1 cellular context compared by ENCODE assay signal in the genomic region with DNA sequence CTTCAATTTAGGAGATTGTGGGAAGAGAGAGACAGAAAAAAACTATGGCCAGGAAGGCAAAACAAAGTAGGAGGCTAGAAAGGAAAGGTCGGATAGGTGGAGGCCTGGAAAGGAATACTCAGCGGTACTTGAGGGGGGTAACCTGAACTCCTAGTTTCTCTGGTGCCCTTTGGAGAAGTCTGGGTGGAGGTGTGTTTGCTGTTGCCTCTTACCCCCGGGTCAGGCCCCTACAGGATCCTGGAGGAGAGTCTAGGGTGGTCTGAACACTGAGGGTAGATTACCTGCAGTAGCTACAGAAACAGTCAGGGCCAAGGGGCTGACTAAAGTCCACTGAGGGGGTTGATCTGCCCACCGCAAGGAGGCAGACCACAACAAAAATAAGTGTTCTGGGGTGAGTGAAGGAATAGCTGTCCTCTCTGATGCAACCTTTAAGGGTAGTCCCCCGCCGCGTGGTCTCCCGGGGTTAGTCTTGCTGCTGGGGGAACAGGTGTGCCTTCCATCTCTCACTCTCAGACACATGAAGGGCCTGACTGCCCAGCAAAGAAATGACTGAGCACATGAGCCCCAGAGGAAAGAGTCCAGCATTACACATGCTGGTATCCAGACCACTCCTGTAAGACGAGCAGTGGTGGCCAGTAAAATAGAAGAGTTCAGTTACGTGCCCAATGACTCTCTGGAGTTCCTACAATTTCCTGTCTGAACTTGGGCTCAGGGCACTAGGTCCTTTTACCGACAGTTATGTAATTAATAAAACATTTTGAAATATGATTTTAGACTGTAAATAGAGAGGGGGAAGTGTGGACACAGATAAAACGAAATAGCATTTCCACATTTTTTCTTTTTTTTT.
TF ChIP-seq lines count a peak whose summit lies in the region.

No MANE protein-coding gene starts in this region.

TF ChIP-seq in HCT116, 20 proteins besides CTCF, POLR2A, EP300 and RAD21 (continued from another document):
- no peak for TF ChIP-seq EZH2phosphoT487 (IDR thresholded peaks at IDR 0.05; ENCODE audit: borderline replicate concordance)
- TF ChIP-seq, protein P1, sequence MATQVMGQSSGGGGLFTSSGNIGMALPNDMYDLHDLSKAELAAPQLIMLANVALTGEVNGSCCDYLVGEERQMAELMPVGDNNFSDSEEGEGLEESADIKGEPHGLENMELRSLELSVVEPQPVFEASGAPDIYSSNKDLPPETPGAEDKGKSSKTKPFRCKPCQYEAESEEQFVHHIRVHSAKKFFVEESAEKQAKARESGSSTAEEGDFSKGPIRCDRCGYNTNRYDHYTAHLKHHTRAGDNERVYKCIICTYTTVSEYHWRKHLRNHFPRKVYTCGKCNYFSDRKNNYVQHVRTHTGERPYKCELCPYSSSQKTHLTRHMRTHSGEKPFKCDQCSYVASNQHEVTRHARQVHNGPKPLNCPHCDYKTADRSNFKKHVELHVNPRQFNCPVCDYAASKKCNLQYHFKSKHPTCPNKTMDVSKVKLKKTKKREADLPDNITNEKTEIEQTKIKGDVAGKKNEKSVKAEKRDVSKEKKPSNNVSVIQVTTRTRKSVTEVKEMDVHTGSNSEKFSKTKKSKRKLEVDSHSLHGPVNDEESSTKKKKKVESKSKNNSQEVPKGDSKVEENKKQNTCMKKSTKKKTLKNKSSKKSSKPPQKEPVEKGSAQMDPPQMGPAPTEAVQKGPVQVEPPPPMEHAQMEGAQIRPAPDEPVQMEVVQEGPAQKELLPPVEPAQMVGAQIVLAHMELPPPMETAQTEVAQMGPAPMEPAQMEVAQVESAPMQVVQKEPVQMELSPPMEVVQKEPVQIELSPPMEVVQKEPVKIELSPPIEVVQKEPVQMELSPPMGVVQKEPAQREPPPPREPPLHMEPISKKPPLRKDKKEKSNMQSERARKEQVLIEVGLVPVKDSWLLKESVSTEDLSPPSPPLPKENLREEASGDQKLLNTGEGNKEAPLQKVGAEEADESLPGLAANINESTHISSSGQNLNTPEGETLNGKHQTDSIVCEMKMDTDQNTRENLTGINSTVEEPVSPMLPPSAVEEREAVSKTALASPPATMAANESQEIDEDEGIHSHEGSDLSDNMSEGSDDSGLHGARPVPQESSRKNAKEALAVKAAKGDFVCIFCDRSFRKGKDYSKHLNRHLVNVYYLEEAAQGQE (IDR thresholded peaks at IDR 0.05; ENCODE audit: low read depth) = no peak
- TF ChIP-seq SRF (IDR thresholded peaks at IDR 0.05; ENCODE audit: low read depth) = no peak
- TF ChIP-seq TCF7L2 (IDR thresholded peaks at IDR 0.05; ENCODE audit: borderline replicate concordance, extremely low read depth, insufficient read depth, insufficient read length) = no peak
- TF ChIP-seq SP1 (IDR thresholded peaks at IDR 0.05; ENCODE audit: low read depth) = no peak
- no peak for TF ChIP-seq ZBTB33 (IDR thresholded peaks at IDR 0.05; ENCODE audit: extremely low read depth, insufficient replicate concordance, low read length)
- TF ChIP-seq CEBPB (IDR thresholded peaks at IDR 0.05; ENCODE audit: low read depth) = no peak
- TF ChIP-seq FOSL1 (IDR thresholded peaks at IDR 0.05; ENCODE audit: low read depth) = no peak
- TF ChIP-seq EGR1 (IDR thresholded peaks at IDR 0.05; ENCODE audit: low read depth) = no peak
- TF ChIP-seq ZFX (IDR thresholded peaks at IDR 0.05) = no peak
- no peak for TF ChIP-seq ZNF274 (IDR thresholded peaks at IDR 0.05; ENCODE audit: low read depth, low read length)
